1 cellular context compared by ENCODE assay signal in the genomic region with DNA sequence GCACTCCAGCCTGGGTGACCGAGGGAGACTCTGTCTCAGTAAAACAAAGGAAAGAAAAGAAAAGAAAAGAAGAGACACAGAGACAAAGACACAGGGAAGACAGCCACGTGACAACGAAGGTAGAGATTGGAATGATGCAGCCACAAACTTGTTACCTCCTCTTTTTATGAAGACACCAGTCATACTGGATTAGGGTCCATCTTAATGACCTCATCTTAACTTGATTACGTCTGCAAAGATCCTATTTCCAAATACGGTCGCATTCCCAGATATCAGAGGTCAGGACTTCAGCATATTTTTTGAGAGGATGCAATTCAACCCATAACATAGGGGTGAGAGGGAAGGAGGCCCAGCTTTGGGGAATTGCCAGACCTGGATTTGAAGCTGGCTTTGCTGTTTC.
TF ChIP-seq lines count a peak whose summit lies in the region.

No MANE protein-coding gene starts in this region.

TF ChIP-seq in HepG2, 621 proteins besides CTCF, POLR2A, EP300 and RAD21:
- TF ChIP-seq SPEN (CRISPR knock-in tag; IDR thresholded peaks at IDR 0.05; ENCODE audit: low read depth) = no peak
- peak; percentile 52; the same call in 1 of the 2 replicates for TF ChIP-seq ATF7 (IDR thresholded peaks at IDR 0.05)
- no peak for TF ChIP-seq ATF7 (CRISPR knock-in tag; IDR thresholded peaks at IDR 0.05)
